In the genomic region with DNA sequence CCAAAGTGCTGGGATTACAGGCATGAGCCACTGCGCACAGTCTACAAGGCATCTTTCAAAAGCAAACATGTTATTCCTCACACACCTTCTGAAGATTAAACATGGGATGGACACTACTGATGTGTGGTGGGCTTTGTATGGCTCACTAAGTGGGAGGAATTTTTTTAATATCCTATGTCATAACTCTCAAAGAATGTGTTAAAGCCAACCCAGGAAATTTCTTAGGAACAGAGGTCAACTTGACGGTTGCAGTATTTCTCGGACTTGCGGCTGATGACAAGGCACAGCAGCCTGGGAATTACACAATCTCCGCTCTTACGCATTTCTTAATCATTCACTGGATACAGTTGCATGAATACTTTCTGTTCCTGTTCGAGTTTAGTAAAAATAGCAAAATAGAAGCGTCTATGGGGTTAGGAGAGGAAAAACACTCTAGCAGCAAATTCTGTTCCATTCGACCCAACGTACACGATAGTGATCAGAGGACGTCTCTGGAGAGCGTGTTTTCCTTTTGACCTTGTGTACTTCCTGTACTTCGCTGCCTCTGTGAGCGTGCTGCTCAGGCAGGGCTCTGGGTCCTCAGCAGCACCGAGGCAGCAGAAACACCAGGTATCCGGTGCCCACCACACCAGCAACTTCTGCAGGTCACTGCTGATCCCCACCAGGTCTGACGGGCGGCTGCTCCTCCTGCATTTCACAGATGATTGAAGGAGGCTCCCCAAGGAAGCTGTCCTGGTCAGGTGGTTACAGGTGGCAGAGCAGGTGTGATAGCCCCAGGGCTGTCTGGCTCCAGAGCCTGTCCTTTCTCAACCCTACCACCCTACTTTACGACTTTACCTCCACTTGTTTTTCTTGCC, we compare ENCODE assay signal across 8 cellular contexts. TPM values are rescaled to one million over a fixed set of nuclear protein-coding genes. Genes with fewer than 3 reads are reported as not detected.
DNase-seq lines count a peak whose midpoint lies in the region; ATAC-seq, FAIRE-seq and TF ChIP-seq lines count a peak whose summit lies in the region.

No MANE protein-coding gene starts in this region.

- CTCF ChIA-PET in CD4-positive, alpha-beta memory T cell (lab: Charles Lee; ENCODE audit: partially characterized antibody) = interaction anchor here (0.8 to 1.5 kb wide), 6 partner anchors 10 to 32 kb away, joined by 3 to 6 read pairs (median 4); no protein-coding TSS in a partner anchor
- CTCF ChIA-PET in activated CD8-positive, alpha-beta memory T cell treated with anti-CD3 and anti-CD28 coated beads, Interleukin-2, amount 10 ng/mL, durations not matched to agents 7 days and 5 days (lab: Charles Lee) = interaction anchor here (1.2 to 1.7 kb wide), 2 partner anchors 24 to 57 kb away, joined by 3 to 5 read pairs; no protein-coding TSS in a partner anchor

- H3K27me3 Mint-ChIP-seq in CD4-positive, alpha-beta memory T cell = no peaks in the 10 kb centered on the region
- no peaks in the 10 kb centered on the region for H3K27me3 Mint-ChIP-seq in activated CD8-positive, alpha-beta memory T cell treated with anti-CD3 and anti-CD28 coated beads, Interleukin-2, amount 10 ng/mL, durations not matched to agents 7 days and 5 days

- H3K27ac ChIP-seq in CD4-positive, alpha-beta memory T cell (ENCODE audit: low read depth, low read length) = peak overlapping the region; percentile 18
- H3K27ac ChIP-seq in osteoblast (ENCODE audit: low read depth, low read length) = peak overlapping the region; percentile 99

- DNase-seq in CD4-positive, alpha-beta memory T cell = peak in 4 of 5 donors; percentile 39 to 48 (median 44)
- DNase-seq in LHCN-M2 (ENCODE audit: low read depth) (peak; percentile 99), fibroblast of mammary gland (ENCODE audit: low read depth) (peak; percentile 99), osteoblast (ENCODE audit: insufficient read length, low spot score, missing footprints) (peak; percentile 91), cerebellum (ENCODE audit: low spot score) (no peak), frontal cortex (ENCODE audit: low spot score in 2 of 2) (no peak)
- peak; percentile 50 for DNase-seq in activated CD8-positive, alpha-beta memory T cell treated with anti-CD3 and anti-CD28 coated beads, Interleukin-2, amount 10 ng/mL, durations not matched to agents 7 days and 5 days

- no peaks in the 10 kb centered on the region for H3K27me3 ChIP-seq in CD4-positive, alpha-beta memory T cell (ENCODE audit: insufficient read depth, low read length)
- no peaks in the 10 kb centered on the region for H3K27me3 ChIP-seq in osteoblast (ENCODE audit: insufficient read depth, low read length)

- H3K4me3 ChIP-seq in CD4-positive, alpha-beta memory T cell (ENCODE audit: low read length in 2 of 2) = peak overlapping the region; percentile 12 to 21
- H3K4me3 ChIP-seq in fibroblast of mammary gland (ENCODE audit: control insufficient read depth, low read depth, low read length) (peak overlapping the region; percentile 26), osteoblast (ENCODE audit: insufficient read depth, low read length) (peak overlapping the region; percentile 57)

- H3K36me3 Mint-ChIP-seq in CD4-positive, alpha-beta memory T cell = no peaks in the 10 kb centered on the region
- H3K36me3 Mint-ChIP-seq in activated CD8-positive, alpha-beta memory T cell treated with anti-CD3 and anti-CD28 coated beads, Interleukin-2, amount 10 ng/mL, durations not matched to agents 7 days and 5 days = peaks cover 3% of the 10 kb centered on the region

- intact Hi-C loops in CD4-positive, alpha-beta memory T cell (cut with micrococcal nuclease) = loop anchor here (2.0 kb wide), 1 partner anchor 27 kb away; a partner anchor contains a TSS

- H3K9me3 ChIP-seq in CD4-positive, alpha-beta memory T cell (ENCODE audit: control insufficient read depth in 1 of 2, low read length in 2 of 2) = no peaks in the 10 kb centered on the region
- no peaks in the 10 kb centered on the region for H3K9me3 ChIP-seq in osteoblast (ENCODE audit: low read depth, low read length)

- H3K4me1 ChIP-seq in CD4-positive, alpha-beta memory T cell (ENCODE audit: insufficient read depth, low read length) = peaks cover 36% of the 10 kb centered on the region
- H3K4me1 ChIP-seq in osteoblast (ENCODE audit: insufficient read depth, low read length) = peaks cover 62% of the 10 kb centered on the region

- no peak for FAIRE-seq in frontal cortex (lab: Jason Lieb, UNC)

- TF ChIP-seq CTCF in fibroblast of mammary gland (conservative IDR thresholded peaks at IDR 0.05; ENCODE audit: control insufficient read depth, insufficient read depth, low read depth, low read length) (no peak), osteoblast (IDR thresholded peaks at IDR 0.05; ENCODE audit: extremely low read depth, low read depth, low read length) (no peak)

- peaks cover 27 to 47% (median 34%) of the 10 kb centered on the region in 4 donors for H3K4me1 Mint-ChIP-seq in CD4-positive, alpha-beta memory T cell
- H3K4me1 Mint-ChIP-seq in activated CD8-positive, alpha-beta memory T cell treated with anti-CD3 and anti-CD28 coated beads, Interleukin-2, amount 10 ng/mL, durations not matched to agents 7 days and 5 days = peaks cover 53% of the 10 kb centered on the region

- H4K20me1 ChIP-seq in osteoblast (ENCODE audit: insufficient read depth, low read length) = no peaks in the 10 kb centered on the region

- peak overlapping the region; percentile 79 for H3K4me2 ChIP-seq in osteoblast (ENCODE audit: insufficient read depth, low read length)

- no peaks in the 10 kb centered on the region for H3K9me3 Mint-ChIP-seq in CD4-positive, alpha-beta memory T cell
- H3K9me3 Mint-ChIP-seq in activated CD8-positive, alpha-beta memory T cell treated with anti-CD3 and anti-CD28 coated beads, Interleukin-2, amount 10 ng/mL, durations not matched to agents 7 days and 5 days (ENCODE audit: low read depth) = no peaks in the 10 kb centered on the region

- POLR2A ChIA-PET in CD4-positive, alpha-beta memory T cell (lab: Charles Lee; ENCODE audit: partially characterized antibody) = interaction anchor here (0.7 to 5.2 kb wide), 5 partner anchors 13 to 30 kb away, joined by 3 to 24 read pairs (median 6); a partner anchor contains a TSS

- peak; percentile 53 for ATAC-seq in GM19467 (IDR thresholded peaks at IDR 0.05; ENCODE audit: unreplicated experiment)
- peak; percentile 72 for ATAC-seq in activated CD8-positive, alpha-beta memory T cell treated with anti-CD3 and anti-CD28 coated beads, Interleukin-2, amount 10 ng/mL, durations not matched to agents 7 days and 5 days

- peak overlapping the region; percentile 79 to 93 (median 85) for H3K4me3 Mint-ChIP-seq in CD4-positive, alpha-beta memory T cell
- peak overlapping the region; percentile 46 for H3K4me3 Mint-ChIP-seq in activated CD8-positive, alpha-beta memory T cell treated with anti-CD3 and anti-CD28 coated beads, Interleukin-2, amount 10 ng/mL, durations not matched to agents 7 days and 5 days

- H2AFZ ChIP-seq in osteoblast (ENCODE audit: low read length) = peak overlapping the region; percentile 69

- no peaks in the 10 kb centered on the region for H3K79me2 ChIP-seq in osteoblast (ENCODE audit: insufficient read depth, low read length)

- H3K27ac Mint-ChIP-seq in CD4-positive, alpha-beta memory T cell = peak overlapping the region; percentile 85 to 94 (median 87)
- H3K27ac Mint-ChIP-seq in activated CD8-positive, alpha-beta memory T cell treated with anti-CD3 and anti-CD28 coated beads, Interleukin-2, amount 10 ng/mL, durations not matched to agents 7 days and 5 days = peak overlapping the region; percentile 69

- H3K36me3 ChIP-seq in CD4-positive, alpha-beta memory T cell (ENCODE audit: insufficient read depth, low read length) = no peaks in the 10 kb centered on the region
- H3K36me3 ChIP-seq in osteoblast (ENCODE audit: insufficient read depth, low read length) = no peaks in the 10 kb centered on the region

RNA-seq across cellular contexts. Expression of a gene that starts 26.4 kb away (rescaled TPM):
- total RNA-seq in CD4-positive, alpha-beta memory T cell = 100 to 1,000 TPM; 122 to 133 TPM
- 100 to 1,000 TPM; 168 to 298 TPM for polyA plus RNA-seq in CD4-positive, alpha-beta memory T cell
- total RNA-seq in LHCN-M2 (2014; rRNA removed) (409 and 438 TPM in 2 replicates), osteoblast (344 and 474 TPM in 2 replicates), cerebellum (12.3 TPM), frontal cortex (22.4 TPM)
- 433 TPM for polyA plus RNA-seq in LHCN-M2 (2012)
- 100 to 1,000 TPM; 366 to 616 TPM for total RNA-seq in activated CD8-positive, alpha-beta memory T cell treated with anti-CD3 and anti-CD28 coated beads, Interleukin-2, amount 10 ng/mL, durations not matched to agents 7 days and 5 days

Comparison
In these comparisons a context has a peak if more than half of its experiments do, and no peak if none do; other contexts are left out.
1. DNase-seq: peak in CD4-positive, alpha-beta memory T cell (4 of 5), LHCN-M2 (single experiment), activated CD8-positive, alpha-beta memory T cell treated with anti-CD3 and anti-CD28 coated beads, Interleukin-2, amount 10 ng/mL, durations not matched to agents 7 days and 5 days (single experiment), fibroblast of mammary gland (single experiment) and osteoblast (single experiment); none in cerebellum (single experiment) and frontal cortex (0 of 2).
2. Peak in every context shown above with its lines, with median percentiles within 50 percentile points of each other: H3K4me3 ChIP-seq.